ENCODE assay signal across 1 cellular context in genomic region chr15:73602444-73602843, GRCh38.
TF ChIP-seq lines count a peak whose summit lies in the region.

No MANE protein-coding gene starts in this region.

TF ChIP-seq in GM23338, 12 proteins besides CTCF, POLR2A, EP300 and RAD21 (continued from another document):
- no peak for TF ChIP-seq ZNF462 (CRISPR knock-in tag; IDR thresholded peaks at IDR 0.05)
- TF ChIP-seq CREB1 (CRISPR knock-in tag; IDR thresholded peaks at IDR 0.05; ENCODE audit: low read depth) = no peak
- no peak for TF ChIP-seq ZNF114 (CRISPR knock-in tag; IDR thresholded peaks at IDR 0.05)
- no peak for TF ChIP-seq REST (IDR thresholded peaks at IDR 0.05; ENCODE audit: unreplicated experiment)
- TF ChIP-seq EZH2phosphoT487 (IDR thresholded peaks at IDR 0.05; ENCODE audit: unreplicated experiment) = no peak
